ENCODE assay signal across 1 cellular context in the genomic region with DNA sequence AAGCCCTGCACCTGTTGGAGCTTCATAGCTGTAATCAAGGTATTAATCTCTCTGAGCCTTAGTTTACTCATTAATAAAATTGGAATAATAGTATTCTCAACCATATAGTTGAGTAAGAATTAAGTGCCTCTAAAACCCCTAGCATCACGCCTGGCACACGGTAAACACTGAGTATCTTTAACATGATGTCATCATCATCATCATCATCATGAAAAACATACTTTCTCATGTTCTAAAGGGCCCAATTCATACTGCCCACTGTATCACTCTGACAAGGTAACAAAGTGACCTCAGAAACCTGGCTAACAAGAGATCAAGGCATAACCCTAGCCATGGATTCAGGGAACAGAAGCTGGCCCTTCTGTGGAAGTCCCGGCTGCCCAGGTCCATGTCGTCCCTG.
TF ChIP-seq lines count a peak whose summit lies in the region.

No MANE protein-coding gene starts in this region.

TF ChIP-seq in K562, 482 proteins besides CTCF, POLR2A, EP300 and RAD21 (continued from another document):
- TF ChIP-seq, protein P1, sequence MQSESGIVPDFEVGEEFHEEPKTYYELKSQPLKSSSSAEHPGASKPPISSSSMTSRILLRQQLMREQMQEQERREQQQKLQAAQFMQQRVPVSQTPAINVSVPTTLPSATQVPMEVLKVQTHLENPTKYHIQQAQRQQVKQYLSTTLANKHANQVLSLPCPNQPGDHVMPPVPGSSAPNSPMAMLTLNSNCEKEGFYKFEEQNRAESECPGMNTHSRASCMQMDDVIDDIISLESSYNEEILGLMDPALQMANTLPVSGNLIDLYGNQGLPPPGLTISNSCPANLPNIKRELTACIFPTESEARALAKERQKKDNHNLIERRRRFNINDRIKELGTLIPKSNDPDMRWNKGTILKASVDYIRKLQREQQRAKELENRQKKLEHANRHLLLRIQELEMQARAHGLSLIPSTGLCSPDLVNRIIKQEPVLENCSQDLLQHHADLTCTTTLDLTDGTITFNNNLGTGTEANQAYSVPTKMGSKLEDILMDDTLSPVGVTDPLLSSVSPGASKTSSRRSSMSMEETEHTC (IDR thresholded peaks at IDR 0.05), result no peak
TF ChIP-seq in K562: peak in this region for 1.
